ENCODE assay signal across 12 cellular contexts in genomic region chr7:33750177-33750576, GRCh38.
A peak's percentile ranks its signal among the peaks of the same experiment; 100 is the strongest.
DNase-seq lines count a peak whose midpoint lies in the region; ATAC-seq and TF ChIP-seq lines count a peak whose summit lies in the region.
"Had no signal": no experiment of that assay in that cellular context is flagged by ENCODE, and none has a peak within 500 bp of the region (broad histone marks: within the 10 kb centered on the region; RNA-seq: fewer than 3 reads in every experiment).

No MANE protein-coding gene starts in this region.

- intact Hi-C loops in esophagus squamous epithelium (cut with DNase I) = no loop called here

- TF ChIP-seq CTCF in cardiac fibroblast (IDR thresholded peaks at IDR 0.05; ENCODE audit: low read depth, low read length) (no peak), esophagus squamous epithelium (IDR thresholded peaks at IDR 0.05) (no peak)

- H3K27me3 ChIP-seq in esophagus squamous epithelium = no peaks in the 10 kb centered on the region
- H3K27me3 ChIP-seq: gastroesophageal sphincter had no signal

- H3K4me1 ChIP-seq in esophagus squamous epithelium = no peaks in the 10 kb centered on the region

- H3K36me3 ChIP-seq in esophagus squamous epithelium = no peaks in the 10 kb centered on the region
- H3K36me3 ChIP-seq: gastroesophageal sphincter had no signal

- ATAC-seq in GM18508 (IDR thresholded peaks at IDR 0.05; ENCODE audit: insufficient read depth, unreplicated experiment) (peak; percentile 95), GM21529 (IDR thresholded peaks at IDR 0.05; ENCODE audit: unreplicated experiment) (peak; percentile 87), HG03175 (IDR thresholded peaks at IDR 0.05; ENCODE audit: unreplicated experiment) (peak; percentile 79)
- ATAC-seq: gastroesophageal sphincter had no signal

- no peaks in the 10 kb centered on the region for H3K9me3 ChIP-seq in esophagus squamous epithelium
- H3K9me3 ChIP-seq: gastroesophageal sphincter had no signal

- H3K4me3 ChIP-seq in cardiac fibroblast (replicated peaks in 1 of 2; ENCODE audit: low read depth in 2 of 2, low read length in 2 of 2) (no peak overlapping the region), esophagus squamous epithelium (no peak overlapping the region)
- H3K4me3 ChIP-seq: gastroesophageal sphincter had no signal

- TF ChIP-seq POLR2A in esophagus squamous epithelium (IDR thresholded peaks at IDR 0.05) = no peak

- WGBS in esophagus squamous epithelium, 2 donors = 80% methylated on average over 1 of the region's 1 CpG; no CpG with 5 or more reads in 1 of the 2 donors

- no peak overlapping the region for H3K27ac ChIP-seq in esophagus squamous epithelium
- H3K27ac ChIP-seq: C4-2B, gastroesophageal sphincter had no signal

- DNase-seq in cardiac fibroblast (ENCODE audit: low read depth in 2 of 2) = peak; percentile 45 to 70
- no peak for DNase-seq in activated naive CD4-positive, alpha-beta T cell treated with anti-CD3 and anti-CD28 coated beads, Interleukin-2, amount 50 U/mL, for 16 hours
- no peak for DNase-seq in esophagus squamous epithelium (lab: John Stamatoyannopoulos, UW)
- no peak for DNase-seq in NCI-H2227 treated with DMSO at 0.1 percent for 48 hours (lab: John Stamatoyannopoulos, UW)
- no peak for DNase-seq in nucleus accumbens (lab: John Stamatoyannopoulos, UW)
- DNase-seq: caudate nucleus, MV-4-11 had no signal

Comparison
In these comparisons a context has a peak if more than half of its experiments do, and no peak if none do; other contexts are left out.
1. DNase-seq: peak in cardiac fibroblast (2 of 2); none in activated naive CD4-positive, alpha-beta T cell treated with anti-CD3 and anti-CD28 coated beads, Interleukin-2, amount 50 U/mL, for 16 hours (single experiment), esophagus squamous epithelium (single experiment), NCI-H2227 treated with DMSO at 0.1 percent for 48 hours (single experiment) and nucleus accumbens (0 of 56).
2. Peak in every context shown above with its lines, with median percentiles within 50 percentile points of each other: ATAC-seq.